8 cellular contexts compared by ENCODE assay signal in genomic region chr22:21837184-21837979, GRCh38. TPM values are rescaled to one million over a fixed set of nuclear protein-coding genes. Genes with fewer than 3 reads are reported as not detected.
DNase-seq lines count a peak whose midpoint lies in the region; ATAC-seq and TF ChIP-seq lines count a peak whose summit lies in the region.

No MANE protein-coding gene starts in this region.

- DNase-seq in ELF-1 (ENCODE audit: low read depth, low spot score) (peak; percentile 85), T1000 (lab: John Stamatoyannopoulos, UW) (peak; percentile 6), Right ventricle myocardium superior (no peak), GM10248 (ENCODE audit: extremely low spot score) (no peak)
- no peak for DNase-seq in NK-92 treated with Interleukin-12 subunit alpha and Interleukin-12 subunit beta, amount 100 ng/mL, for 24 hours (lab: John Stamatoyannopoulos, UW)

- H3K36me3 ChIP-seq in rectal smooth muscle tissue (ENCODE audit: control insufficient read depth, insufficient read depth, low read length), result no peaks in the 10 kb centered on the region

- H3K9ac ChIP-seq in rectal smooth muscle tissue (ENCODE audit: low read length), result no peak overlapping the region

- CTCF ChIA-PET in GM10248 (lab: Yijun Ruan, JAX), result no interaction called here

- peak overlapping the region; percentile 90 for H3K27ac ChIP-seq in rectal smooth muscle tissue (ENCODE audit: low read depth, low read length)

- no peaks in the 10 kb centered on the region for H3K27me3 ChIP-seq in rectal smooth muscle tissue (ENCODE audit: control insufficient read depth, insufficient read depth, low read length)

- H3K4me1 ChIP-seq in rectal smooth muscle tissue (ENCODE audit: control insufficient read depth, insufficient read depth, low read length), result peaks cover 18% of the 10 kb centered on the region

- ATAC-seq in Right ventricle myocardium superior (ENCODE audit: poor library complexity) (peak; percentile 91), GM18498 (IDR thresholded peaks at IDR 0.05; ENCODE audit: unreplicated experiment) (no peak), GM21367 (IDR thresholded peaks at IDR 0.05; ENCODE audit: unreplicated experiment) (no peak)

- TF ChIP-seq CTCF in GM10248 (IDR thresholded peaks at IDR 0.05; ENCODE audit: control extremely low read depth, extremely low read depth, low read depth, missing control alignments), result no peak

- POLR2A ChIA-PET in GM10248 (lab: Yijun Ruan, JAX), result no interaction called here

- H3K4me3 ChIP-seq in rectal smooth muscle tissue (ENCODE audit: low read length), result no peak overlapping the region

- intact Hi-C loops in Right ventricle myocardium superior (cut with DNase I), result no loop called here

RNA-seq across cellular contexts. Expression of gene MAPK1, which starts 30.1 kb away (rescaled TPM):
- total RNA-seq in Right ventricle myocardium superior, result 75.2 TPM

Comparison
In these comparisons a context has a peak if more than half of its experiments do, and no peak if none do; other contexts are left out.
1. DNase-seq: peak in ELF-1 (single experiment) and T1000 (single experiment); none in Right ventricle myocardium superior (single experiment), GM10248 (single experiment) and NK-92 treated with Interleukin-12 subunit alpha and Interleukin-12 subunit beta, amount 100 ng/mL, for 24 hours (single experiment).